In genomic region chr2:234577191-234577590, GRCh38 we compare ENCODE assay signal across 25 cellular contexts.
"Had no signal": no experiment of that assay in that cellular context is flagged by ENCODE, and none has a peak within 500 bp of the region (broad histone marks: within the 10 kb centered on the region; RNA-seq: fewer than 3 reads in every experiment).

No MANE protein-coding gene starts in this region.

- ATAC-seq: activated CD4-positive, alpha-beta T cell treated with anti-CD3 and anti-CD28 coated beads for 36 hours; activated naive CD8-positive, alpha-beta T cell treated with anti-CD3 and anti-CD28 coated beads, Interleukin-2, amount 50 U/mL, for 24 hours; gastroesophageal sphincter; left ventricle myocardium superior; right lobe of liver; WTC11 had no signal

- H3K4me3 ChIP-seq: coronary artery, esophagus squamous epithelium, gastroesophageal sphincter, right lobe of liver, thoracic aorta, vagina had no signal

- H3K27ac ChIP-seq: coronary artery, esophagus squamous epithelium, gastroesophageal sphincter, parathyroid adenoma, right lobe of liver, thoracic aorta, vagina had no signal

- H3K9ac ChIP-seq: parathyroid adenoma had no signal

- H3K27ac Mint-ChIP-seq: activated CD4-positive, alpha-beta T cell treated with anti-CD3 and anti-CD28 coated beads for 36 hours; activated naive CD8-positive, alpha-beta T cell treated with anti-CD3 and anti-CD28 coated beads, Interleukin-2, amount 50 U/mL, for 24 hours; nephron; type B pancreatic cell; WTC11 had no signal

- H3K4me1 ChIP-seq: esophagus squamous epithelium, gastroesophageal sphincter, parathyroid adenoma, right lobe of liver, vagina had no signal

- H3K9me3 Mint-ChIP-seq: activated naive CD8-positive, alpha-beta T cell treated with anti-CD3 and anti-CD28 coated beads, Interleukin-2, amount 50 U/mL, for 24 hours; type B pancreatic cell had no signal

- H2AFZ ChIP-seq: parathyroid adenoma had no signal

- H3K36me3 ChIP-seq: esophagus squamous epithelium, gastroesophageal sphincter, right lobe of liver, thoracic aorta, vagina had no signal

- H3K36me3 Mint-ChIP-seq: type B pancreatic cell had no signal

- H3K79me2 ChIP-seq: parathyroid adenoma had no signal

- H3K9me3 ChIP-seq: esophagus squamous epithelium, gastroesophageal sphincter, right lobe of liver, thoracic aorta, vagina had no signal

- H3K4me1 Mint-ChIP-seq: activated CD4-positive, alpha-beta T cell treated with anti-CD3 and anti-CD28 coated beads for 36 hours had no signal

- H3K4me3 Mint-ChIP-seq: activated CD4-positive, alpha-beta T cell treated with anti-CD3 and anti-CD28 coated beads for 36 hours; activated naive CD8-positive, alpha-beta T cell treated with anti-CD3 and anti-CD28 coated beads, Interleukin-2, amount 50 U/mL, for 24 hours; nephron; type B pancreatic cell; WTC11 had no signal

- DNase-seq: activated CD4-positive, alpha-beta T cell treated with anti-CD3 and anti-CD28 coated beads for 36 hours; activated CD4-positive, alpha-beta T cell treated with anti-CD3 and anti-CD28 coated beads, Interleukin-2, amount 50 U/mL, for 48 hours; activated gamma-delta T cell; activated naive CD4-positive, alpha-beta T cell treated with anti-CD3 and anti-CD28 coated beads, Interleukin-2, amount 50 U/mL, for 16 hours; activated naive CD8-positive, alpha-beta T cell treated with anti-CD3 and anti-CD28 coated beads, Interleukin-2, amount 50 U/mL, for 24 hours; cerebellar nuclear complex; esophagus squamous epithelium; head of caudate nucleus; hypothalamus; left ventricle myocardium superior; mammary epithelial cell; midbrain; right lobe of liver; small intestine; stimulated activated CD4-positive, alpha-beta T cell treated with anti-CD3 and anti-CD28 coated beads, Interleukin-15, amount 100 ng/mL, for 24 hours; stimulated activated naive CD4-positive, alpha-beta T cell treated with Interleukin-2 at 50 U/mL for 16 hours; T-helper 9 cell had no signal

- H3K27me3 ChIP-seq: gastroesophageal sphincter, right lobe of liver, vagina had no signal
